In genomic region chr15:49875392-49875791, GRCh38 we compare ENCODE assay signal across 10 cellular contexts.
A peak's percentile ranks its signal among the peaks of the same experiment; 100 is the strongest.
DNase-seq lines count a peak whose midpoint lies in the region; ATAC-seq and TF ChIP-seq lines count a peak whose summit lies in the region.
"Had no signal": no experiment of that assay in that cellular context is flagged by ENCODE, and none has a peak within 500 bp of the region (broad histone marks: within the 10 kb centered on the region; RNA-seq: fewer than 3 reads in every experiment).

No MANE protein-coding gene starts in this region.

- POLR2A ChIA-PET in WTC11 (lab: Charles Lee) = no interaction called here

- H3K27me3 ChIP-seq in neural progenitor cell = no peaks in the 10 kb centered on the region

- TF ChIP-seq CTCF in GM12872 (IDR thresholded peaks at IDR 0.05; ENCODE audit: insufficient read depth, low read depth, low read length) = peak; percentile 47; the same call in 2 of the 3 replicates
- TF ChIP-seq CTCF in WTC11 (IDR thresholded peaks at IDR 0.05) = peak; percentile 44
- TF ChIP-seq CTCF in neural progenitor cell (IDR thresholded peaks at IDR 0.05) = peak; percentile 26

- H3K4me1 Mint-ChIP-seq in WTC11 = peaks cover 12% of the 10 kb centered on the region
- H3K4me1 Mint-ChIP-seq in neural progenitor cell = peaks cover 4% of the 10 kb centered on the region

- H3K4me3 ChIP-seq in neural progenitor cell = no peak overlapping the region

- H3K27ac Mint-ChIP-seq in WTC11 = no peak overlapping the region
- no peak overlapping the region for H3K27ac Mint-ChIP-seq in neural progenitor cell
- H3K27ac Mint-ChIP-seq: CD4-positive, alpha-beta memory T cell had no signal

- no peak overlapping the region for H3K9ac ChIP-seq in neural progenitor cell

- H3K79me2 ChIP-seq in neural progenitor cell (ENCODE audit: low read depth) = no peaks in the 10 kb centered on the region

- H3K9me3 Mint-ChIP-seq in WTC11 (no peaks in the 10 kb centered on the region), neural progenitor cell (no peaks in the 10 kb centered on the region)
- H3K9me3 Mint-ChIP-seq: CD4-positive, alpha-beta memory T cell had no signal

- ATAC-seq in HG02759 (IDR thresholded peaks at IDR 0.05; ENCODE audit: unreplicated experiment) (peak; percentile 66), WTC11 (peak; percentile 27; the same call in 1 of the 2 replicates), GM21529 (IDR thresholded peaks at IDR 0.05; ENCODE audit: unreplicated experiment) (no peak)

- DNase-seq in WTC11 (ENCODE audit: low spot score) (no peak), neural progenitor cell (ENCODE audit: low spot score) (no peak), pons (ENCODE audit: low spot score) (no peak), NOMO-1 (lab: John Stamatoyannopoulos, UW; ENCODE audit: unreplicated experiment in 2 of 2) (no peak)
- DNase-seq in stimulated activated CD4-positive, alpha-beta T cell treated with anti-CD3 and anti-CD28 coated beads, Interleukin-12 subunit alpha, Interleukin-12 subunit beta, amount 100 ng/mL, for 4 hours = no peak
- DNase-seq: CD4-positive, alpha-beta memory T cell; NCI-H524 treated with DMSO at 0.1 percent for 48 hours had no signal

- CTCF ChIA-PET in WTC11 (lab: Charles Lee) = interaction anchor here (0.6 to 3.9 kb wide), 18 partner anchors 10 to 640 kb away, joined by 3 to 114 read pairs (median 5); no protein-coding TSS in a partner anchor

- no peak overlapping the region for H3K27ac ChIP-seq in neural progenitor cell

- no peaks in the 10 kb centered on the region for H4K20me1 ChIP-seq in neural progenitor cell (ENCODE audit: low read depth)

- H3K36me3 Mint-ChIP-seq in WTC11 (no peaks in the 10 kb centered on the region), neural progenitor cell (no peaks in the 10 kb centered on the region)
- H3K36me3 Mint-ChIP-seq: CD4-positive, alpha-beta memory T cell had no signal

- H2AFZ ChIP-seq in neural progenitor cell (replicated peaks) = no peak overlapping the region

- H3K9me3 ChIP-seq in neural progenitor cell (ENCODE audit: low read depth) = no peaks in the 10 kb centered on the region

- no peak overlapping the region for H3K4me2 ChIP-seq in neural progenitor cell

- H3F3A ChIP-seq in neural progenitor cell (ENCODE audit: low read depth) = no peaks in the 10 kb centered on the region

- H3K27me3 Mint-ChIP-seq in WTC11 (ENCODE audit: low read depth) (no peaks in the 10 kb centered on the region), neural progenitor cell (ENCODE audit: insufficient read depth, low read depth) (no peaks in the 10 kb centered on the region)
- H3K27me3 Mint-ChIP-seq: CD4-positive, alpha-beta memory T cell had no signal

- H3K36me3 ChIP-seq in neural progenitor cell = no peaks in the 10 kb centered on the region

- H3K4me1 ChIP-seq in neural progenitor cell = peaks cover 13% of the 10 kb centered on the region

- H3K4me3 Mint-ChIP-seq in WTC11 (no peak overlapping the region), neural progenitor cell (no peak overlapping the region)
- H3K4me3 Mint-ChIP-seq: CD4-positive, alpha-beta memory T cell had no signal

TF ChIP-seq in WTC11, 78 proteins besides CTCF, POLR2A, EP300 and RAD21:
- TF ChIP-seq SP1 (CRISPR knock-in tag; conservative IDR thresholded peaks at IDR 0.05) (no peak), FOXJ3 (CRISPR knock-in tag; IDR thresholded peaks at IDR 0.05; ENCODE audit: borderline replicate concordance) (no peak), ZNF416 (CRISPR knock-in tag; IDR thresholded peaks at IDR 0.05) (no peak), PREB (CRISPR knock-in tag; IDR thresholded peaks at IDR 0.05; ENCODE audit: borderline replicate concordance) (no peak), E2F5 (CRISPR knock-in tag; IDR thresholded peaks at IDR 0.05) (no peak), SMAD4 (CRISPR knock-in tag; IDR thresholded peaks at IDR 0.05) (no peak), NR2C2 (CRISPR knock-in tag; IDR thresholded peaks at IDR 0.05) (no peak), HMGXB4 (CRISPR knock-in tag; IDR thresholded peaks at IDR 0.05) (no peak), NFYB (CRISPR knock-in tag; conservative IDR thresholded peaks at IDR 0.05; ENCODE audit: low read depth) (no peak), ATF1 (CRISPR knock-in tag; IDR thresholded peaks at IDR 0.05) (no peak), RELA (CRISPR knock-in tag; IDR thresholded peaks at IDR 0.05; ENCODE audit: borderline replicate concordance) (no peak), ZNF121 (CRISPR knock-in tag; IDR thresholded peaks at IDR 0.05) (no peak), ATF2 (CRISPR knock-in tag; IDR thresholded peaks at IDR 0.05; ENCODE audit: borderline replicate concordance, low read depth) (no peak)
